In genomic region chr1:65001238-65001792, GRCh38 we compare ENCODE assay signal across 8 cellular contexts. TPM values are rescaled to one million over a fixed set of nuclear protein-coding genes. Genes with fewer than 3 reads are reported as not detected.
DNase-seq lines count a peak whose midpoint lies in the region; ATAC-seq and TF ChIP-seq lines count a peak whose summit lies in the region.

No MANE protein-coding gene starts in this region.

- H3K9me3 ChIP-seq in MM.1S (replicated peaks; ENCODE audit: insufficient read depth, low read length): no peaks in the 10 kb centered on the region

- H3K27ac ChIP-seq in MM.1S (ENCODE audit: low read length): no peak overlapping the region

- H3K79me2 ChIP-seq in MM.1S (ENCODE audit: low read length): no peaks in the 10 kb centered on the region

- H3K27ac Mint-ChIP-seq in activated CD4-positive, alpha-beta T cell treated with anti-CD3 and anti-CD28 coated beads, Interleukin-2, amount 10 ng/mL, durations not matched to agents 7 days and 5 days: peak overlapping the region; percentile 7

- H3K9me2 ChIP-seq in MM.1S (replicated peaks; ENCODE audit: insufficient read depth, low read length): no peaks in the 10 kb centered on the region

- peak overlapping the region; percentile 66 for H3K4me3 Mint-ChIP-seq in activated CD4-positive, alpha-beta T cell treated with anti-CD3 and anti-CD28 coated beads, Interleukin-2, amount 10 ng/mL, durations not matched to agents 7 days and 5 days

- DNase-seq in activated CD4-positive, alpha-beta T cell treated with anti-CD3 and anti-CD28 coated beads, Interleukin-2, amount 10 ng/mL, durations not matched to agents 7 days and 5 days: peak; percentile 56
- DNase-seq in dermis microvascular lymphatic vessel endothelial cell (ENCODE audit: low read depth in 2 of 2): peak; percentile 41 to 81
- peak; percentile 47 for DNase-seq in mucosa of gallbladder (ENCODE audit: low spot score)
- peak; percentile 69 to 82 for DNase-seq in stimulated activated CD8-positive, alpha-beta memory T cell treated with anti-CD3 and anti-CD28 coated beads, Interleukin-7, amount 100 ng/mL, for 48 hours (ENCODE audit: extremely low read depth in 1 of 2, low read depth in 1 of 2)
- DNase-seq in Ammon's horn (ENCODE audit: low spot score): no peak
- DNase-seq in MM.1S: no peak

- peaks cover 4% of the 10 kb centered on the region for H3K4me1 ChIP-seq in MM.1S (ENCODE audit: low read length)

- no peaks in the 10 kb centered on the region for H4K20me1 ChIP-seq in MM.1S (ENCODE audit: insufficient read depth, low read length)

- no peaks in the 10 kb centered on the region for H3K27me3 ChIP-seq in MM.1S (replicated peaks; ENCODE audit: insufficient read depth, low read length)

- no peak overlapping the region for H2AFZ ChIP-seq in MM.1S (ENCODE audit: low read length)

- H3K36me3 ChIP-seq in MM.1S (replicated peaks; ENCODE audit: insufficient read depth, low read length): no peaks in the 10 kb centered on the region

- H3K27me3 Mint-ChIP-seq in activated CD4-positive, alpha-beta T cell treated with anti-CD3 and anti-CD28 coated beads, Interleukin-2, amount 10 ng/mL, durations not matched to agents 7 days and 5 days: peaks cover 28% of the 10 kb centered on the region

- peaks cover 31% of the 10 kb centered on the region for H3K4me1 Mint-ChIP-seq in activated CD4-positive, alpha-beta T cell treated with anti-CD3 and anti-CD28 coated beads, Interleukin-2, amount 10 ng/mL, durations not matched to agents 7 days and 5 days

- H3K9ac ChIP-seq in MM.1S (ENCODE audit: low read length): no peak overlapping the region

- POLR2A ChIA-PET in activated CD4-positive, alpha-beta T cell treated with anti-CD3 and anti-CD28 coated beads, Interleukin-2, amount 10 ng/mL, durations not matched to agents 7 days and 5 days (lab: Charles Lee): no interaction called here

- no peak overlapping the region for H3K4me3 ChIP-seq in MM.1S (ENCODE audit: low read length)

- H3K9me3 Mint-ChIP-seq in activated CD4-positive, alpha-beta T cell treated with anti-CD3 and anti-CD28 coated beads, Interleukin-2, amount 10 ng/mL, durations not matched to agents 7 days and 5 days: peaks cover 14% of the 10 kb centered on the region

- H3K4me2 ChIP-seq in MM.1S (ENCODE audit: low read depth, low read length): no peak overlapping the region

- peaks cover 8% of the 10 kb centered on the region for H3K36me3 Mint-ChIP-seq in activated CD4-positive, alpha-beta T cell treated with anti-CD3 and anti-CD28 coated beads, Interleukin-2, amount 10 ng/mL, durations not matched to agents 7 days and 5 days (ENCODE audit: low read depth)

- CTCF ChIA-PET in activated CD4-positive, alpha-beta T cell treated with anti-CD3 and anti-CD28 coated beads, Interleukin-2, amount 10 ng/mL, durations not matched to agents 7 days and 5 days (lab: Charles Lee): interaction anchor here (1.1 to 4.8 kb wide), 3 partner anchors 10 to 29 kb away, joined by 5 to 22 read pairs (median 5); no protein-coding TSS in a partner anchor

- H3F3A ChIP-seq in MM.1S (ENCODE audit: insufficient read depth, low read length): peaks cover 6% of the 10 kb centered on the region

- TF ChIP-seq CTCF in MM.1S (IDR thresholded peaks at IDR 0.05; ENCODE audit: low read length): no peak

- peak; percentile 46 for ATAC-seq in GM18502 (IDR thresholded peaks at IDR 0.05; ENCODE audit: poor library complexity, unreplicated experiment)
- ATAC-seq in HG03095 (IDR thresholded peaks at IDR 0.05; ENCODE audit: unreplicated experiment): no peak

RNA-seq across cellular contexts. Expression of gene JAK1, which starts 35.0 kb away (rescaled TPM):
- total RNA-seq in activated CD4-positive, alpha-beta T cell treated with anti-CD3 and anti-CD28 coated beads, Interleukin-2, amount 10 ng/mL, durations not matched to agents 7 days and 5 days: 100 to 1,000 TPM; 198 to 212 TPM
- 137 and 171 TPM in 2 replicates for total RNA-seq in dermis microvascular lymphatic vessel endothelial cell
- 134 TPM for total RNA-seq in mucosa of gallbladder

Comparison
In these comparisons a context has a peak if more than half of its experiments do, and no peak if none do; other contexts are left out.
1. DNase-seq: peak in activated CD4-positive, alpha-beta T cell treated with anti-CD3 and anti-CD28 coated beads, Interleukin-2, amount 10 ng/mL, durations not matched to agents 7 days and 5 days (single experiment), dermis microvascular lymphatic vessel endothelial cell (2 of 2), mucosa of gallbladder (single experiment) and stimulated activated CD8-positive, alpha-beta memory T cell treated with anti-CD3 and anti-CD28 coated beads, Interleukin-7, amount 100 ng/mL, for 48 hours (2 of 2); none in Ammon's horn (single experiment) and MM.1S (single experiment).